In the genomic region with DNA sequence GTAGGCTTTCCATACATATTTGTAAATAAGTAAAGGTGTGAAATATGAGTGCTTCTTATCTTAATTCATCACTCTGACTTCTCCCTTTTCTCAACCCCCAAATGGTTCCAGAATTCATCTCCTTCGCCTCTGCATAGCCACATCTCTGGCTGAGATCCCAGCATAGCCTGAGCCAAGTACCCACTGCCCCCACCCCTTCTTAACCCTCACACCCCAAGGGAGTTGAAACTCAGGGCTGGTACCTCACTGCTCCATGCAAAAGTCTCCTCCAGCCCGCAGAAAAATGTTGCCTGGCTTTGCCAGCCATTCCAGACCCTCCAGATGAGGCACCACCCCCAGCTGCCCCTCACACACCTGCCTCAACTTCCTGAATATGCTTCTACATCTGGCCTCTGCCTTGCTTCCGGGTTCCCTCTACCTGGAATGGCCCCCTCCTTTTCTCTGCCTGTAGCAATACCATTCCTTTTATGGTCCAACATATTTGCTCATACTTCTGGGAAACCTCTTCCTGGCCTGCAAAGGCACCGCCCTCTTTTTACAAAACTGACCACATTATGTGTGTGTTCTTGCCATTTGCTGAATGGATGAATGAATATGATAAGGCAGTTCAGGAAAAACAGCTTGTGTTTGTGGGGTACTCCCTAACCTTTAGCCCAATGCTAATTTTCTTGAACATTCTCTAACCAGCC, we compare ENCODE assay signal across 14 cellular contexts.
A peak's percentile ranks its signal among the peaks of the same experiment; 100 is the strongest.
DNase-seq lines count a peak whose midpoint lies in the region; ATAC-seq and TF ChIP-seq lines count a peak whose summit lies in the region.
"Had no signal": no experiment of that assay in that cellular context is flagged by ENCODE, and none has a peak within 500 bp of the region (broad histone marks: within the 10 kb centered on the region; RNA-seq: fewer than 3 reads in every experiment).

No MANE protein-coding gene starts in this region.

- H4K8ac ChIP-seq in H9 (replicated peaks; ENCODE audit: insufficient read length, low read depth, low read length) = no peak overlapping the region

- no peak for TF ChIP-seq CTCF in OCI-LY3 (IDR thresholded peaks at IDR 0.05; ENCODE audit: low read depth, low read length)
- TF ChIP-seq CTCF in H9 (conservative IDR thresholded peaks at IDR 0.05) = no peak

- H2AK5ac ChIP-seq in H9 (ENCODE audit: insufficient read length, low read length) = no peak overlapping the region

- no peak overlapping the region for H3K14ac ChIP-seq in H9 (ENCODE audit: insufficient read depth, low read length)

- H3K27ac ChIP-seq in OCI-LY3 (ENCODE audit: low read length) (no peak overlapping the region), H9 (ENCODE audit: insufficient read length, low read depth, low read length) (no peak overlapping the region)
- H3K27ac ChIP-seq: parathyroid adenoma had no signal

- H2BK20ac ChIP-seq in H9 (ENCODE audit: low read depth, low read length, poor library complexity, severe bottlenecking) = no peak overlapping the region

- no peak overlapping the region for H3K4ac ChIP-seq in H9 (ENCODE audit: low read depth, low read length)

- no peak overlapping the region for H3K23ac ChIP-seq in H9 (ENCODE audit: insufficient read length, low read depth, low read length)

- no peak overlapping the region for H4K91ac ChIP-seq in H9 (ENCODE audit: insufficient read length, low read depth, low read length)

- H3K27me3 ChIP-seq in OCI-LY3 (ENCODE audit: low read depth, low read length) = no peaks in the 10 kb centered on the region; the same call in 1 of the 2 replicates
- no peaks in the 10 kb centered on the region for H3K27me3 ChIP-seq in H9 (ENCODE audit: insufficient read depth, low read length)

- H3K4me2 ChIP-seq in OCI-LY3 (ENCODE audit: low read length) (no peak overlapping the region), H9 (ENCODE audit: insufficient read depth, insufficient read length, low read length) (no peak overlapping the region)
- H3K4me2 ChIP-seq: GM23338 had no signal

- no peak overlapping the region for H3K18ac ChIP-seq in H9 (ENCODE audit: insufficient read length, low read depth, low read length)

- no CpG with 5 or more reads among the region's 4 CpGs for WGBS in H9 (ENCODE audit: extremely low coverage, insufficient read length, low lambda C conversion rate)

- no peak overlapping the region for H2BK5ac ChIP-seq in H9 (ENCODE audit: insufficient read length, low read length)

- H3K9me3 Mint-ChIP-seq in H9 = peaks cover 0 to 3% of the 10 kb centered on the region in 2 experiments; a peak in 3 of 5 replicates
- H3K9me3 Mint-ChIP-seq: activated CD8-positive, alpha-beta T cell treated with anti-CD3 and anti-CD28 coated beads for 36 hours; GM23338 had no signal

- H2BK15ac ChIP-seq in H9 (ENCODE audit: low read depth, low read length) = no peak overlapping the region

- H2AFZ ChIP-seq in OCI-LY3 (ENCODE audit: low read depth, low read length) (0 out of 2 replicates have a peak overlapping the region, but pooled peaks have one; percentile 21), H9 (ENCODE audit: low read length) (no peak overlapping the region)
- H2AFZ ChIP-seq: GM23338, parathyroid adenoma had no signal

- H3K27ac Mint-ChIP-seq in H9 = no peak overlapping the region; a peak in 1 of 7 replicates
- H3K27ac Mint-ChIP-seq: activated CD8-positive, alpha-beta T cell treated with anti-CD3 and anti-CD28 coated beads for 36 hours; GM23338; T-helper 17 cell had no signal

- no peak overlapping the region for H2BK12ac ChIP-seq in H9 (ENCODE audit: insufficient read length, low read depth, low read length)

- H3K9ac ChIP-seq in OCI-LY3 (ENCODE audit: low read length) (no peak overlapping the region), H9 (ENCODE audit: extremely low read depth, insufficient read length, low read length) (no peak overlapping the region)
- H3K9ac ChIP-seq: parathyroid adenoma had no signal

- H3K79me1 ChIP-seq in H9 (ENCODE audit: insufficient read depth, low read depth, low read length, poor library complexity, severe bottlenecking) = no peaks in the 10 kb centered on the region

- no peak overlapping the region for H3K4me3 Mint-ChIP-seq in H9
- H3K4me3 Mint-ChIP-seq: activated CD8-positive, alpha-beta T cell treated with anti-CD3 and anti-CD28 coated beads for 36 hours; GM23338; T-helper 17 cell had no signal

- no peak overlapping the region for H3K56ac ChIP-seq in H9 (ENCODE audit: insufficient read length, low read depth, low read length)

- H3K27me3 Mint-ChIP-seq in H9 (ENCODE audit: low read depth) = peaks cover 2% of the 10 kb centered on the region
- H3K27me3 Mint-ChIP-seq: activated CD8-positive, alpha-beta T cell treated with anti-CD3 and anti-CD28 coated beads for 36 hours had no signal

- H3T11ph ChIP-seq in H9 (ENCODE audit: low read length) = no peak overlapping the region

- no peak for ATAC-seq in GM19463 (IDR thresholded peaks at IDR 0.05; ENCODE audit: unreplicated experiment)
- ATAC-seq: activated CD8-positive, alpha-beta T cell treated with anti-CD3 and anti-CD28 coated beads for 36 hours; GM23338; stimulated activated naive CD8-positive, alpha-beta T cell treated with anti-CD3 and anti-CD28 coated beads, Interleukin-15, Interleukin-2, amounts not matched to agents 100 U/mL and 50 U/mL, for 24 hours; T-helper 17 cell had no signal

- peaks cover 12% of the 10 kb centered on the region for H3K4me1 ChIP-seq in OCI-LY3 (ENCODE audit: low read length)
- H3K4me1 ChIP-seq in H9 (ENCODE audit: insufficient read depth, low read length) = peaks cover 5% of the 10 kb centered on the region; the same call in 1 of the 2 replicates
- H3K4me1 ChIP-seq: parathyroid adenoma had no signal

- no peak overlapping the region for H3K4me3 ChIP-seq in OCI-LY3 (ENCODE audit: low read length)
- H3K4me3 ChIP-seq: GM23338 had no signal

- H4K20me1 ChIP-seq in OCI-LY3 (ENCODE audit: insufficient read depth, low read length) = no peaks in the 10 kb centered on the region
- no peaks in the 10 kb centered on the region for H4K20me1 ChIP-seq in H9 (ENCODE audit: control insufficient read depth, insufficient read depth, insufficient read length)

- H3K79me2 ChIP-seq in OCI-LY3 (ENCODE audit: low read length) = no peaks in the 10 kb centered on the region
- H3K79me2 ChIP-seq in H9 (ENCODE audit: insufficient read depth, low read length) = no peaks in the 10 kb centered on the region
- H3K79me2 ChIP-seq: parathyroid adenoma had no signal

- H3K23me2 ChIP-seq in H9 (ENCODE audit: insufficient read length, low read depth, low read length, poor library complexity, severe bottlenecking) = no peaks in the 10 kb centered on the region

- no peaks in the 10 kb centered on the region for H3K36me3 ChIP-seq in OCI-LY3 (replicated peaks; ENCODE audit: low read depth, low read length)

- H3K9me3 ChIP-seq in OCI-LY3 (ENCODE audit: insufficient read depth, low read length) (no peaks in the 10 kb centered on the region), H9 (ENCODE audit: control insufficient read depth, low read depth, low read length) (no peaks in the 10 kb centered on the region)

- DNase-seq in EH (ENCODE audit: low read depth) (peak; percentile 50), glomerular visceral epithelial cell (ENCODE audit: extremely low spot score) (peak; percentile 21), renal cortical epithelial cell (ENCODE audit: low read depth) (peak; percentile 84), SIG-M5 (lab: John Stamatoyannopoulos, UW) (no peak), H9 (no peak)
- DNase-seq: activated CD8-positive, alpha-beta T cell treated with anti-CD3 and anti-CD28 coated beads for 36 hours; activated naive CD4-positive, alpha-beta T cell treated with Interleukin-2 at 50 U/mL for 16 hours; stimulated activated CD4-positive, alpha-beta T cell treated with anti-CD3 and anti-CD28 coated beads, Interleukin-4, amount 100 ng/mL, for 1 hour; stimulated activated naive CD8-positive, alpha-beta T cell treated with anti-CD3 and anti-CD28 coated beads, Interleukin-15, Interleukin-2, amounts not matched to agents 100 U/mL and 50 U/mL, for 24 hours; T-helper 17 cell had no signal

- H2BK120ac ChIP-seq in H9 (ENCODE audit: low read depth, low read length, poor library complexity, severe bottlenecking) = no peak overlapping the region

- H3K36me3 Mint-ChIP-seq in H9 (ENCODE audit: insufficient read depth in 1 of 3, low read depth in 3 of 3) = no peaks in the 10 kb centered on the region

- no peak overlapping the region for H4K5ac ChIP-seq in H9 (ENCODE audit: insufficient read length, low read depth, low read length)

- H3K4me1 Mint-ChIP-seq in H9 = peaks cover 26 to 47% of the 10 kb centered on the region in 2 experiments

Comparison
In these comparisons a context has a peak if more than half of its experiments do, and no peak if none do; other contexts are left out.
1. DNase-seq: peak in EH (single experiment), glomerular visceral epithelial cell (single experiment) and renal cortical epithelial cell (single experiment); none in SIG-M5 (single experiment) and H9 (single experiment).